Comparison of ENCODE assay signal across 1 cellular context in genomic region chr6:43277643-43278523, GRCh38.
TF ChIP-seq lines count a peak whose summit lies in the region.

No MANE protein-coding gene starts in this region.

TF ChIP-seq in HepG2, 621 proteins besides CTCF, POLR2A, EP300 and RAD21 (continued from another document and continues in another):
- TF ChIP-seq ZNF512B (CRISPR knock-in tag; IDR thresholded peaks at IDR 0.05; ENCODE audit: borderline replicate concordance) (no peak; the same call in 1 of the 2 replicates), TMF1 (CRISPR knock-in tag; IDR thresholded peaks at IDR 0.05; ENCODE audit: low read depth) (no peak), GATA4 (IDR thresholded peaks at IDR 0.05; ENCODE audit: borderline replicate concordance, low read depth) (peak; percentile 42; the same call in 1 of the 2 replicates), ZNF747 (CRISPR knock-in tag; IDR thresholded peaks at IDR 0.05; ENCODE audit: borderline replicate concordance) (no peak; the same call in 1 of the 2 replicates), MLXIP (CRISPR knock-in tag; IDR thresholded peaks at IDR 0.05; ENCODE audit: borderline replicate concordance) (no peak), ZNF530 (CRISPR knock-in tag; IDR thresholded peaks at IDR 0.05; ENCODE audit: low read depth) (no peak), TCF7 (IDR thresholded peaks at IDR 0.05; ENCODE audit: low read depth) (no peak), DPF2 (CRISPR knock-in tag; IDR thresholded peaks at IDR 0.05; ENCODE audit: borderline replicate concordance, low read depth) (peak; percentile 17; the same call in 1 of the 2 replicates), ZSCAN9 (CRISPR knock-in tag; IDR thresholded peaks at IDR 0.05; ENCODE audit: borderline replicate concordance) (peak; percentile 70; the same call in 1 of the 2 replicates), ZHX2 (IDR thresholded peaks at IDR 0.05; ENCODE audit: low read depth) (0 out of 2 replicates have a peak, but pooled peaks have one; percentile 6), ZHX2 (CRISPR knock-in tag; IDR thresholded peaks at IDR 0.05; ENCODE audit: borderline replicate concordance) (no peak), SNAI1 (CRISPR knock-in tag; IDR thresholded peaks at IDR 0.05; ENCODE audit: borderline replicate concordance) (0 out of 2 replicates have a peak, but pooled peaks have one; percentile 4), ZNF350 (CRISPR knock-in tag; IDR thresholded peaks at IDR 0.05; ENCODE audit: borderline replicate concordance, low read depth) (peak; percentile 76), ZNF652 (CRISPR knock-in tag; IDR thresholded peaks at IDR 0.05; ENCODE audit: borderline replicate concordance, low read depth) (no peak), ZNF670 (CRISPR knock-in tag; IDR thresholded peaks at IDR 0.05; ENCODE audit: borderline replicate concordance) (peak; percentile 64; the same call in 1 of the 2 replicates), ZNF280D (CRISPR knock-in tag; IDR thresholded peaks at IDR 0.05) (0 out of 2 replicates have a peak, but pooled peaks have one; percentile 56), ZNF138 (CRISPR knock-in tag; IDR thresholded peaks at IDR 0.05; ENCODE audit: low read depth) (no peak), ZFP62 (CRISPR knock-in tag; IDR thresholded peaks at IDR 0.05) (no peak), ZNF235 (CRISPR knock-in tag; IDR thresholded peaks at IDR 0.05; ENCODE audit: borderline replicate concordance) (no peak), ZNF329 (CRISPR knock-in tag; IDR thresholded peaks at IDR 0.05; ENCODE audit: low read depth) (no peak), CAMTA2 (CRISPR knock-in tag; IDR thresholded peaks at IDR 0.05; ENCODE audit: borderline replicate concordance) (no peak), ZNF563 (CRISPR knock-in tag; IDR thresholded peaks at IDR 0.05) (no peak; the same call in 1 of the 2 replicates), GFI1 (CRISPR knock-in tag; IDR thresholded peaks at IDR 0.05; ENCODE audit: borderline replicate concordance) (0 out of 2 replicates have a peak, but pooled peaks have one; percentile 42), RFX3 (CRISPR knock-in tag; IDR thresholded peaks at IDR 0.05) (no peak), ESRRA (CRISPR knock-in tag; IDR thresholded peaks at IDR 0.05; ENCODE audit: low read depth) (peak; percentile 15; the same call in 1 of the 2 replicates), KLF16 (CRISPR knock-in tag; IDR thresholded peaks at IDR 0.05) (no peak), TOPORS (CRISPR knock-in tag; IDR thresholded peaks at IDR 0.05) (peak; percentile 4; the same call in 1 of the 2 replicates), NFYC (CRISPR knock-in tag; IDR thresholded peaks at IDR 0.05) (no peak), ZNF678 (CRISPR knock-in tag; IDR thresholded peaks at IDR 0.05) (no peak), PHF20 (CRISPR knock-in tag; IDR thresholded peaks at IDR 0.05) (0 out of 2 replicates have a peak, but pooled peaks have one; percentile 10), RFX5 (IDR thresholded peaks at IDR 0.05; ENCODE audit: low read depth, low read length) (no peak), FOXK1 (CRISPR knock-in tag; IDR thresholded peaks at IDR 0.05; ENCODE audit: borderline replicate concordance, low read depth) (peak; percentile 73; the same call in 1 of the 2 replicates), ZNF274 (CRISPR knock-in tag; IDR thresholded peaks at IDR 0.05) (no peak; the same call in 1 of the 2 replicates), ZNF160 (CRISPR knock-in tag; IDR thresholded peaks at IDR 0.05) (no peak; the same call in 1 of the 2 replicates)
- TF ChIP-seq, protein P1, sequence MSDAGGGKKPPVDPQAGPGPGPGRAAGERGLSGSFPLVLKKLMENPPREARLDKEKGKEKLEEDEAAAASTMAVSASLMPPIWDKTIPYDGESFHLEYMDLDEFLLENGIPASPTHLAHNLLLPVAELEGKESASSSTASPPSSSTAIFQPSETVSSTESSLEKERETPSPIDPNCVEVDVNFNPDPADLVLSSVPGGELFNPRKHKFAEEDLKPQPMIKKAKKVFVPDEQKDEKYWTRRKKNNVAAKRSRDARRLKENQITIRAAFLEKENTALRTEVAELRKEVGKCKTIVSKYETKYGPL (CRISPR knock-in tag; IDR thresholded peaks at IDR 0.05) = no peak
- TF ChIP-seq, protein P2, sequence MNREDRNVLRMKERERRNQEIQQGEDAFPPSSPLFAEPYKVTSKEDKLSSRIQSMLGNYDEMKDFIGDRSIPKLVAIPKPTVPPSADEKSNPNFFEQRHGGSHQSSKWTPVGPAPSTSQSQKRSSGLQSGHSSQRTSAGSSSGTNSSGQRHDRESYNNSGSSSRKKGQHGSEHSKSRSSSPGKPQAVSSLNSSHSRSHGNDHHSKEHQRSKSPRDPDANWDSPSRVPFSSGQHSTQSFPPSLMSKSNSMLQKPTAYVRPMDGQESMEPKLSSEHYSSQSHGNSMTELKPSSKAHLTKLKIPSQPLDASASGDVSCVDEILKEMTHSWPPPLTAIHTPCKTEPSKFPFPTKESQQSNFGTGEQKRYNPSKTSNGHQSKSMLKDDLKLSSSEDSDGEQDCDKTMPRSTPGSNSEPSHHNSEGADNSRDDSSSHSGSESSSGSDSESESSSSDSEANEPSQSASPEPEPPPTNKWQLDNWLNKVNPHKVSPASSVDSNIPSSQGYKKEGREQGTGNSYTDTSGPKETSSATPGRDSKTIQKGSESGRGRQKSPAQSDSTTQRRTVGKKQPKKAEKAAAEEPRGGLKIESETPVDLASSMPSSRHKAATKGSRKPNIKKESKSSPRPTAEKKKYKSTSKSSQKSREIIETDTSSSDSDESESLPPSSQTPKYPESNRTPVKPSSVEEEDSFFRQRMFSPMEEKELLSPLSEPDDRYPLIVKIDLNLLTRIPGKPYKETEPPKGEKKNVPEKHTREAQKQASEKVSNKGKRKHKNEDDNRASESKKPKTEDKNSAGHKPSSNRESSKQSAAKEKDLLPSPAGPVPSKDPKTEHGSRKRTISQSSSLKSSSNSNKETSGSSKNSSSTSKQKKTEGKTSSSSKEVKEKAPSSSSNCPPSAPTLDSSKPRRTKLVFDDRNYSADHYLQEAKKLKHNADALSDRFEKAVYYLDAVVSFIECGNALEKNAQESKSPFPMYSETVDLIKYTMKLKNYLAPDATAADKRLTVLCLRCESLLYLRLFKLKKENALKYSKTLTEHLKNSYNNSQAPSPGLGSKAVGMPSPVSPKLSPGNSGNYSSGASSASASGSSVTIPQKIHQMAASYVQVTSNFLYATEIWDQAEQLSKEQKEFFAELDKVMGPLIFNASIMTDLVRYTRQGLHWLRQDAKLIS (CRISPR knock-in tag; IDR thresholded peaks at IDR 0.05) = no peak; the same call in 1 of the 2 replicates
- TF ChIP-seq, protein P3, sequence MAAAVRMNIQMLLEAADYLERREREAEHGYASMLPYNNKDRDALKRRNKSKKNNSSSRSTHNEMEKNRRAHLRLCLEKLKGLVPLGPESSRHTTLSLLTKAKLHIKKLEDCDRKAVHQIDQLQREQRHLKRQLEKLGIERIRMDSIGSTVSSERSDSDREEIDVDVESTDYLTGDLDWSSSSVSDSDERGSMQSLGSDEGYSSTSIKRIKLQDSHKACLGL (CRISPR knock-in tag; IDR thresholded peaks at IDR 0.05) = 0 out of 2 replicates have a peak, but pooled peaks have one; percentile 33
